9 cellular contexts compared by ENCODE assay signal in the genomic region with DNA sequence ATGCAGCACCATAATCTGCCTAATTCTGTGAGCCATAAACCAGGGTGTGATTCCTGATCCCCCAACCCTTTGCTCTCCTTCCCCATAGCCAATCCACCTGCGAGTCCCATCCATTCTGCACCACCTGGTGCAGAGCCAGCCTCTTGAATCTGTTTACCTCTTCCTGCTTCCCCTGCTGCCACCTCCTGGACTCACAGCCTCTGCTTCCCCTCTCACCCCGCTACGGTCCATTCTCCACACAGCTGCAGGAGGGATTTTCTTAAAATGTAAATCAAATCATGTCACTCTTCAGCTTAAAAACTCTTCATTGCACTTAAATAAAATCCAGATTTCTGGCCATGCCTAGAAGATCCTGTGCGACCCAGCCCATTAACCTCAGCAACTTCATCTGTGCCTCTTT.
DNase-seq lines count a peak whose midpoint lies in the region; ATAC-seq and TF ChIP-seq lines count a peak whose summit lies in the region.
"Had no signal": no experiment of that assay in that cellular context is flagged by ENCODE, and none has a peak within 500 bp of the region (broad histone marks: within the 10 kb centered on the region; RNA-seq: fewer than 3 reads in every experiment).

No MANE protein-coding gene starts in this region.

- H3K36me3 ChIP-seq in mucosa of descending colon (ENCODE audit: low read depth) = no peaks in the 10 kb centered on the region
- no peaks in the 10 kb centered on the region for H3K36me3 ChIP-seq in sigmoid colon

- H3K9me3 ChIP-seq in mucosa of descending colon = no peaks in the 10 kb centered on the region
- H3K9me3 ChIP-seq in sigmoid colon = no peaks in the 10 kb centered on the region

- DNase-seq in ELR (ENCODE audit: low read depth) (peak; percentile 28), NCI-H1105 treated with DMSO at 0.1 percent for 48 hours (lab: John Stamatoyannopoulos, UW) (peak; percentile 45), astrocyte of the spinal cord (ENCODE audit: low read depth, low spot score) (no peak), mucosa of descending colon (peak in 2 of 3 donors; percentile 67 to 70), glutamatergic neuron (no peak), sigmoid colon (no peak)
- DNase-seq: EL had no signal

- no peaks in the 10 kb centered on the region for H3K27me3 ChIP-seq in sigmoid colon

- no peaks in the 10 kb centered on the region for H3K9me3 Mint-ChIP-seq in glutamatergic neuron (ENCODE audit: unreplicated experiment)

- WGBS in sigmoid colon, 2 donors = 44 to 52% methylated on average over 4 of the region's 4 CpGs

- TF ChIP-seq POLR2A in GM18505 (IDR thresholded peaks at IDR 0.05; ENCODE audit: borderline replicate concordance, extremely low read depth, insufficient read depth, insufficient read length) (no peak), sigmoid colon (IDR thresholded peaks at IDR 0.05) (no peak)

- no peak for TF ChIP-seq EP300 in sigmoid colon (IDR thresholded peaks at IDR 0.05)

- H3K4me1 Mint-ChIP-seq in glutamatergic neuron (ENCODE audit: low read depth, unreplicated experiment) = peaks cover 4% of the 10 kb centered on the region

- intact Hi-C loops in mucosa of descending colon (cut with DNase I, micrococcal nuclease) = loop anchor here in 1 of 2 donors (10.0 kb wide), 1 partner anchor 100 kb away; no protein-coding TSS in a partner anchor
- intact Hi-C loops in sigmoid colon (cut with DNase I) = no loop called here

- H3K27ac Mint-ChIP-seq in glutamatergic neuron (ENCODE audit: unreplicated experiment) = no peak overlapping the region

- no peak overlapping the region for H3K4me3 Mint-ChIP-seq in glutamatergic neuron (ENCODE audit: unreplicated experiment)

- in situ Hi-C loops in astrocyte of the spinal cord (cut with HindIII; ENCODE audit: low sequenced_read_pairs) = no loop called here

- ATAC-seq in mucosa of descending colon (peak; percentile 46), HG02610 (IDR thresholded peaks at IDR 0.05; ENCODE audit: unreplicated experiment) (no peak), GM18505 (IDR thresholded peaks at IDR 0.05; ENCODE audit: unreplicated experiment) (no peak)

- no peaks in the 10 kb centered on the region for H3K27me3 Mint-ChIP-seq in glutamatergic neuron (ENCODE audit: unreplicated experiment)

- H3K4me1 ChIP-seq in mucosa of descending colon (ENCODE audit: low read depth) (no peaks in the 10 kb centered on the region), sigmoid colon (no peaks in the 10 kb centered on the region)

- H3K4me3 ChIP-seq in astrocyte of the spinal cord (ENCODE audit: low read depth, low read length) (no peak overlapping the region), mucosa of descending colon (no peak overlapping the region), sigmoid colon (no peak overlapping the region)

- H3K27ac ChIP-seq in sigmoid colon = no peak overlapping the region

- TF ChIP-seq CTCF in astrocyte of the spinal cord (IDR thresholded peaks at IDR 0.05; ENCODE audit: low read depth, low read length) (peak; percentile 2), mucosa of descending colon (IDR thresholded peaks at IDR 0.05) (peak; percentile 36), glutamatergic neuron (IDR thresholded peaks at IDR 0.05; ENCODE audit: partially characterized antibody, unreplicated experiment) (no peak), sigmoid colon (IDR thresholded peaks at IDR 0.05) (no peak)

- no peaks in the 10 kb centered on the region for H3K36me3 Mint-ChIP-seq in glutamatergic neuron (ENCODE audit: unreplicated experiment)

Comparison
In these comparisons a context has a peak if more than half of its experiments do, and no peak if none do; other contexts are left out.
1. DNase-seq: peak in ELR (single experiment), NCI-H1105 treated with DMSO at 0.1 percent for 48 hours (single experiment) and mucosa of descending colon (2 of 3); none in astrocyte of the spinal cord (single experiment), glutamatergic neuron (single experiment) and sigmoid colon (single experiment).
2. CTCF ChIP-seq: peak in astrocyte of the spinal cord (single experiment) and mucosa of descending colon (single experiment); none in glutamatergic neuron (single experiment) and sigmoid colon (0 of 4).